ENCODE assay signal across 10 cellular contexts in the genomic region with DNA sequence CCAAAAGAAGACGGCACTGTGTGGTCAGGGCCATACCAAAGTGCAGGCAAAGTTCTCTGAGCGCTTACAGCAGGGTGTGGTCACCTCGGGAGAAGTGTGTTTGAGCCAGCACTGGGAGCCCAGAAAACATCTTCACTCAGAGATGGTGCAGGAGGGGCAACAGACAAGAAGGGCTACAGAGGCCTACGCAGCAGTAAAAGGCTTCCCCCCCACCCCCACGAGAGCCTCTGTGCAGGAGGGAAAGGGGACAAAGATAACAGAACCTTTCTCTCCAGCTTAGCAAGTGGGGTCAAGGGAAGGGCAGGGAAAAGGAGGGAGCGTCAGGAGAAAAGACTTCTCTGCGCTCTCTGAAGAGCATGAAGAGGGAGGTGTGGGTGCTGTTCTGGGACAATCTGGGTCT. TPM values are rescaled to one million over a fixed set of nuclear protein-coding genes. Genes with fewer than 3 reads are reported as not detected.
DNase-seq lines count a peak whose midpoint lies in the region; ATAC-seq and TF ChIP-seq lines count a peak whose summit lies in the region.
"Had no signal": no experiment of that assay in that cellular context is flagged by ENCODE, and none has a peak within 500 bp of the region (broad histone marks: within the 10 kb centered on the region; RNA-seq: fewer than 3 reads in every experiment).

No MANE protein-coding gene starts in this region.

- peaks cover 0 to 12% of the 10 kb centered on the region in 2 donors for H3K36me3 Mint-ChIP-seq in CD4-positive, alpha-beta memory T cell

- no peaks in the 10 kb centered on the region for H3K9me3 ChIP-seq in CD4-positive, alpha-beta memory T cell (ENCODE audit: control insufficient read depth in 1 of 2, low read length in 2 of 2)
- H3K9me3 ChIP-seq in SJSA1 (replicated peaks) (no peaks in the 10 kb centered on the region), prostate gland (no peaks in the 10 kb centered on the region)

- H3K27ac ChIP-seq in CD4-positive, alpha-beta memory T cell (ENCODE audit: low read depth, low read length): no peak overlapping the region
- H3K27ac ChIP-seq in SJSA1 (peak overlapping the region; percentile 82), prostate gland (peak overlapping the region; percentile 2 to 26)

- H3K27me3 ChIP-seq in CD4-positive, alpha-beta memory T cell (ENCODE audit: insufficient read depth, low read length): no peaks in the 10 kb centered on the region
- H3K27me3 ChIP-seq in SJSA1 (replicated peaks) (no peaks in the 10 kb centered on the region), prostate gland (replicated peaks; ENCODE audit: insufficient read depth) (no peaks in the 10 kb centered on the region)

- no peak for TF ChIP-seq POLR2A in prostate gland (IDR thresholded peaks at IDR 0.05)

- TF ChIP-seq CTCF in fibroblast of mammary gland (conservative IDR thresholded peaks at IDR 0.05; ENCODE audit: control insufficient read depth, insufficient read depth, low read depth, low read length): no peak
- TF ChIP-seq CTCF in prostate gland (IDR thresholded peaks at IDR 0.05): no peak

- H3K27ac Mint-ChIP-seq in CD4-positive, alpha-beta memory T cell: peak overlapping the region; percentile 27 to 89 (median 79)

- H3K36me3 ChIP-seq in CD4-positive, alpha-beta memory T cell (ENCODE audit: insufficient read depth, low read length): peaks cover 5% of the 10 kb centered on the region
- peaks cover 54% of the 10 kb centered on the region for H3K36me3 ChIP-seq in SJSA1
- no peaks in the 10 kb centered on the region for H3K36me3 ChIP-seq in prostate gland

- CTCF ChIA-PET in CD4-positive, alpha-beta memory T cell (lab: Charles Lee; ENCODE audit: partially characterized antibody): no interaction called here

- ATAC-seq in HG03175 (IDR thresholded peaks at IDR 0.05; ENCODE audit: unreplicated experiment): no peak
- no peak for ATAC-seq in GM18867 (IDR thresholded peaks at IDR 0.05; ENCODE audit: unreplicated experiment)

- peaks cover 21 to 53% (median 35%) of the 10 kb centered on the region in 4 donors for H3K4me1 Mint-ChIP-seq in CD4-positive, alpha-beta memory T cell

- WGBS in prostate gland: 57% methylated on average over 7 of the region's 7 CpGs

- H3K27me3 Mint-ChIP-seq in CD4-positive, alpha-beta memory T cell: no peaks in the 10 kb centered on the region

- H3K4me3 ChIP-seq in CD4-positive, alpha-beta memory T cell (ENCODE audit: low read length in 2 of 2): no peak overlapping the region
- H3K4me3 ChIP-seq in SJSA1 (no peak overlapping the region), fibroblast of mammary gland (ENCODE audit: control insufficient read depth, low read depth, low read length) (peak overlapping the region; percentile 93), prostate gland (no peak overlapping the region)

- no peak for DNase-seq in CD4-positive, alpha-beta memory T cell
- DNase-seq in SJSA1 (ENCODE audit: low read depth in 1 of 2, low spot score in 2 of 2) (no peak), fibroblast of mammary gland (ENCODE audit: low read depth) (peak; percentile 50), prostate gland (ENCODE audit: low spot score) (no peak), hepatic stellate cell (ENCODE audit: low spot score) (no peak), GDM1 (lab: John Stamatoyannopoulos, UW) (no peak)
- DNase-seq: anterior cingulate cortex, SW 1271 had no signal

- no peaks in the 10 kb centered on the region for H3K9me3 Mint-ChIP-seq in CD4-positive, alpha-beta memory T cell

- H3K4me3 Mint-ChIP-seq in CD4-positive, alpha-beta memory T cell: peak overlapping the region in 7 of 8 donors; percentile 17 to 91 (median 55)

- POLR2A ChIA-PET in CD4-positive, alpha-beta memory T cell (lab: Charles Lee; ENCODE audit: partially characterized antibody): interaction anchor here (0.7 to 5.2 kb wide), 2 partner anchors 13 to 21 kb away, joined by 3 to 26 read pairs; partner anchors contain the start of genes IFI35 and RPL27

- peaks cover 40% of the 10 kb centered on the region for H3K4me1 ChIP-seq in CD4-positive, alpha-beta memory T cell (ENCODE audit: insufficient read depth, low read length)
- H3K4me1 ChIP-seq in SJSA1 (replicated peaks) (peaks cover 39% of the 10 kb centered on the region), prostate gland (replicated peaks) (peaks cover 5% of the 10 kb centered on the region)

- intact Hi-C loops in CD4-positive, alpha-beta memory T cell (cut with micrococcal nuclease): no loop called here
- intact Hi-C loops in prostate gland (cut with DNase I): no loop called here

RNA-seq across cellular contexts. Expression of gene VAT1, which starts 2.8 kb away (rescaled TPM):
- 10 to 100 TPM; 61.5 to 67.5 TPM for total RNA-seq in CD4-positive, alpha-beta memory T cell
- 10 to 100 TPM; 52.6 to 66.2 TPM for polyA plus RNA-seq in CD4-positive, alpha-beta memory T cell
- total RNA-seq in SJSA1 (2014; rRNA removed; shearing (Covaris generic)): 125 and 144 TPM in 2 replicates
- total RNA-seq in prostate gland: 100 to 1,000 TPM in 1 of 2 donors, 10 to 100 TPM in 1; 89.1 to 255 TPM

RNA-seq across cellular contexts. Expression of gene RND2, which starts 5.6 kb away (rescaled TPM):
- total RNA-seq in CD4-positive, alpha-beta memory T cell: under 1 TPM; 0.28 to 0.29 TPM
- under 1 TPM; 0.13 to 0.26 TPM for polyA plus RNA-seq in CD4-positive, alpha-beta memory T cell
- 0.03 TPM in 1 of 2 replicates, not detected in the other for total RNA-seq in SJSA1 (2014; rRNA removed; shearing (Covaris generic))
- total RNA-seq in prostate gland: 1 to 10 TPM; 1.6 to 4.3 TPM

RNA-seq across cellular contexts. Expression of gene IFI35, which starts 12.8 kb away (rescaled TPM):
- total RNA-seq in CD4-positive, alpha-beta memory T cell: 10 to 100 TPM; 33.1 to 40.3 TPM
- 10 to 100 TPM; 55.4 to 66.2 TPM for polyA plus RNA-seq in CD4-positive, alpha-beta memory T cell
- 16.4 and 17.7 TPM in 2 replicates for total RNA-seq in SJSA1 (2014; rRNA removed; shearing (Covaris generic))
- total RNA-seq in prostate gland: 10 to 100 TPM; 35.6 to 40.1 TPM

RNA-seq across cellular contexts. Expression of gene RPL27, which starts 21.2 kb away (rescaled TPM):
- 1,000 to 10,000 TPM; 1,574 to 1,622 TPM for total RNA-seq in CD4-positive, alpha-beta memory T cell
- 1,000 to 10,000 TPM; 1,528 to 2,293 TPM for polyA plus RNA-seq in CD4-positive, alpha-beta memory T cell
- total RNA-seq in SJSA1 (2014; rRNA removed; shearing (Covaris generic)): 605 and 1,189 TPM in 2 replicates
- total RNA-seq in prostate gland: 1,000 to 10,000 TPM in 1 of 2 donors, 100 to 1,000 TPM in 1; 571 to 1,082 TPM

RNA-seq across cellular contexts. Expression of gene RUNDC1, which starts 39.1 kb away (rescaled TPM):
- 10 to 100 TPM; 24.1 to 25.5 TPM for total RNA-seq in CD4-positive, alpha-beta memory T cell
- 10 to 100 TPM; 12.8 to 17.7 TPM for polyA plus RNA-seq in CD4-positive, alpha-beta memory T cell
- 5.7 and 17.0 TPM in 2 replicates for total RNA-seq in SJSA1 (2014; rRNA removed; shearing (Covaris generic))
- 10 to 100 TPM; 26.7 to 28.5 TPM for total RNA-seq in prostate gland
